In genomic region chr2:118014492-118014824, GRCh38 we compare ENCODE assay signal across 8 cellular contexts. TPM values are rescaled to one million over a fixed set of nuclear protein-coding genes. Genes with fewer than 3 reads are reported as not detected.
DNase-seq lines count a peak whose midpoint lies in the region; ATAC-seq lines count a peak whose summit lies in the region.

No MANE protein-coding gene starts in this region.

- H3K27me3 Mint-ChIP-seq in activated CD4-positive, alpha-beta T cell treated with anti-CD3 and anti-CD28 coated beads for 36 hours = peaks cover 2% of the 10 kb centered on the region
- no peaks in the 10 kb centered on the region for H3K27me3 Mint-ChIP-seq in activated T-cell treated with anti-CD3 and anti-CD28 coated beads, Interleukin-2, amount 50 U/mL, for 4 hours (ENCODE audit: low read depth)
- H3K27me3 Mint-ChIP-seq in stimulated activated memory B cell treated with anti-CD40 and anti-IgM and Interleukin-4, amounts not matched to agents 10 μg/mL and 1 μg/mL and 100 μg/mL, for 72 hours = no peaks in the 10 kb centered on the region

- H3K27me3 ChIP-seq in iPS DF 6.9 (ENCODE audit: control insufficient read depth, insufficient read depth, low read length) = no peaks in the 10 kb centered on the region; the same call in 1 of the 2 replicates

- in situ Hi-C loops in ACHN (cut with HindIII; ENCODE audit: low pct_ligation_motif_present, low pct_unique_long_range_greater_than_20kb, low sequenced_read_pairs) = no loop called here

- no peaks in the 10 kb centered on the region for H3K9me3 Mint-ChIP-seq in activated CD4-positive, alpha-beta T cell treated with anti-CD3 and anti-CD28 coated beads for 36 hours (ENCODE audit: low read depth)
- no peaks in the 10 kb centered on the region for H3K9me3 Mint-ChIP-seq in activated T-cell treated with anti-CD3 and anti-CD28 coated beads, Interleukin-2, amount 50 U/mL, for 4 hours
- no peaks in the 10 kb centered on the region for H3K9me3 Mint-ChIP-seq in stimulated activated memory B cell treated with anti-CD40 and anti-IgM and Interleukin-4, amounts not matched to agents 10 μg/mL and 1 μg/mL and 100 μg/mL, for 72 hours

- CTCF ChIA-PET in activated CD4-positive, alpha-beta T cell treated with anti-CD3 and anti-CD28 coated beads for 36 hours (lab: Charles Lee) = interaction anchor here (0.6 to 2.9 kb wide), 6 partner anchors 11 to 209 kb away, joined by 3 to 35 read pairs (median 4); partner anchors contain the start of gene DDX18

- peaks cover 5% of the 10 kb centered on the region for H3K36me3 Mint-ChIP-seq in activated CD4-positive, alpha-beta T cell treated with anti-CD3 and anti-CD28 coated beads for 36 hours (ENCODE audit: low read depth)
- H3K36me3 Mint-ChIP-seq in activated T-cell treated with anti-CD3 and anti-CD28 coated beads, Interleukin-2, amount 50 U/mL, for 4 hours (ENCODE audit: insufficient read depth) = no peaks in the 10 kb centered on the region
- no peaks in the 10 kb centered on the region for H3K36me3 Mint-ChIP-seq in stimulated activated memory B cell treated with anti-CD40 and anti-IgM and Interleukin-4, amounts not matched to agents 10 μg/mL and 1 μg/mL and 100 μg/mL, for 72 hours

- no peaks in the 10 kb centered on the region for H3K36me3 ChIP-seq in iPS DF 6.9 (ENCODE audit: control insufficient read depth, insufficient read depth, low read length)

- H3K4me3 Mint-ChIP-seq in activated CD4-positive, alpha-beta T cell treated with anti-CD3 and anti-CD28 coated beads for 36 hours = peak overlapping the region; percentile 85
- peak overlapping the region; percentile 94 for H3K4me3 Mint-ChIP-seq in activated T-cell treated with anti-CD3 and anti-CD28 coated beads, Interleukin-2, amount 50 U/mL, for 4 hours
- H3K4me3 Mint-ChIP-seq in stimulated activated memory B cell treated with anti-CD40 and anti-IgM and Interleukin-4, amounts not matched to agents 10 μg/mL and 1 μg/mL and 100 μg/mL, for 72 hours = peak overlapping the region; percentile 95

- H3K27ac ChIP-seq in iPS DF 6.9 (ENCODE audit: low read length) = no peak overlapping the region

- no peak for DNase-seq in activated CD4-positive, alpha-beta T cell treated with anti-CD3 and anti-CD28 coated beads for 36 hours
- no peak for DNase-seq in activated CD4-positive, alpha-beta T cell treated with anti-CD3 and anti-CD28 coated beads, Interleukin-2, amount 50 U/mL, for 48 hours
- no peak for DNase-seq in activated T-cell treated with anti-CD3 and anti-CD28 coated beads, Interleukin-2, amount 50 U/mL, for 4 hours
- DNase-seq in iPS DF 6.9 (ENCODE audit: low read depth, low spot score) = no peak
- DNase-seq in ACHN = no peak

- H3K27ac Mint-ChIP-seq in activated CD4-positive, alpha-beta T cell treated with anti-CD3 and anti-CD28 coated beads for 36 hours = peak overlapping the region; percentile 63
- peak overlapping the region; percentile 85 for H3K27ac Mint-ChIP-seq in stimulated activated memory B cell treated with anti-CD40 and anti-IgM and Interleukin-4, amounts not matched to agents 10 μg/mL and 1 μg/mL and 100 μg/mL, for 72 hours

- intact Hi-C loops in activated CD4-positive, alpha-beta T cell treated with anti-CD3 and anti-CD28 coated beads for 36 hours (cut with DNase I, micrococcal nuclease) = loop anchor here (1.0 to 5.0 kb wide), 6 partner anchors 74 to 1353 kb away; partner anchors contain the start of genes C2orf76 (in 1 of the 2), DBI (in 1 of the 2), DDX18 (in 1 of the 2) and INSIG2 (in 1 of the 2)

- peaks cover 42% of the 10 kb centered on the region for H3K4me1 Mint-ChIP-seq in activated CD4-positive, alpha-beta T cell treated with anti-CD3 and anti-CD28 coated beads for 36 hours
- H3K4me1 Mint-ChIP-seq in activated T-cell treated with anti-CD3 and anti-CD28 coated beads, Interleukin-2, amount 50 U/mL, for 4 hours (ENCODE audit: low read depth) = peaks cover 41% of the 10 kb centered on the region
- H3K4me1 Mint-ChIP-seq in stimulated activated memory B cell treated with anti-CD40 and anti-IgM and Interleukin-4, amounts not matched to agents 10 μg/mL and 1 μg/mL and 100 μg/mL, for 72 hours = peaks cover 35% of the 10 kb centered on the region

- no peaks in the 10 kb centered on the region for H3K9me3 ChIP-seq in iPS DF 6.9 (ENCODE audit: control insufficient read depth, insufficient read depth, low read length)

- peak overlapping the region; percentile 99; the same call in 1 of the 2 replicates for H3K4me3 ChIP-seq in iPS DF 6.9 (ENCODE audit: low read length)

- WGBS in iPS DF 6.9 (ENCODE audit: insufficient coverage, insufficient read length) = no CpG with 5 or more reads among the region's 17 CpGs

- POLR2A ChIA-PET in activated CD4-positive, alpha-beta T cell treated with anti-CD3 and anti-CD28 coated beads for 36 hours (lab: Charles Lee) = interaction anchor here (0.6 to 1.2 kb wide), 4 partner anchors 11 to 200 kb away, joined by 3 to 5 read pairs (median 4); partner anchors contain the start of gene DDX18

- ATAC-seq in activated CD4-positive, alpha-beta T cell treated with anti-CD3 and anti-CD28 coated beads for 36 hours = no peak
- no peak for ATAC-seq in activated T-cell treated with anti-CD3 and anti-CD28 coated beads, Interleukin-2, amount 50 U/mL, for 4 hours
- ATAC-seq in stimulated activated memory B cell treated with anti-CD40 and anti-IgM and Interleukin-4, amounts not matched to agents 10 μg/mL and 1 μg/mL and 100 μg/mL, for 72 hours = no peak
- ATAC-seq in GM21619 (IDR thresholded peaks at IDR 0.05; ENCODE audit: unreplicated experiment) = no peak
- no peak for ATAC-seq in GM21825 (IDR thresholded peaks at IDR 0.05; ENCODE audit: unreplicated experiment)

- H3K4me1 ChIP-seq in iPS DF 6.9 (ENCODE audit: control insufficient read depth, insufficient read depth, low read length) = 0 out of 2 replicates have a peak, but pooled peaks cover 1% of the 10 kb centered on the region

RNA-seq across cellular contexts. Expression of gene CCDC93, which starts 0.6 kb away (rescaled TPM):
- total RNA-seq in activated CD4-positive, alpha-beta T cell treated with anti-CD3 and anti-CD28 coated beads for 36 hours = 10 to 100 TPM; 26.2 to 39.5 TPM
- total RNA-seq in activated T-cell treated with anti-CD3 and anti-CD28 coated beads, Interleukin-2, amount 50 U/mL, for 4 hours = 10 to 100 TPM; 23.7 to 25.8 (median 24.8) TPM
